Comparison of ENCODE assay signal across 28 cellular contexts in the genomic region with DNA sequence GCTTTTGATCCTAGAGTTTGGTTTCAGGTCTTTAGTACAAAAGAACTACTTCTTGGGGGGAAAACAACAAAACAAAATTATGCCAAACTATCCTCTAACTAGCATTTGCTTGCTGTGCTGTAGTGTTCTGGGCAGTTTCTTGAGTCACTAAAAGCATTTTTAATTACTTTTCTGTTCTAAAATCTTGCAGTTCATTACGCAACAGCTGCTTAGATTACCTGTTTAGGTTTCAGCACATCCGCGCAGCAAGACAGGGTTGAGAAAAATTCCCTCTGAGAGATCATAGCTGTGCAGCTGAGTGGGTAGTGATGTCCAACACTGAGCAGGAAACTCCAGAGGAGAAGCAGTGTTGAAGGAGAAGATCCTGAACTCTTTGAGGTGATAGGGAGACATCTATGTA. TPM values are rescaled to one million over a fixed set of nuclear protein-coding genes. Genes with fewer than 3 reads are reported as not detected.
DNase-seq lines count a peak whose midpoint lies in the region; ATAC-seq and TF ChIP-seq lines count a peak whose summit lies in the region.
"Had no signal": no experiment of that assay in that cellular context is flagged by ENCODE, and none has a peak within 500 bp of the region (broad histone marks: within the 10 kb centered on the region; RNA-seq: fewer than 3 reads in every experiment).

No MANE protein-coding gene starts in this region.

- CTCF ChIA-PET in MCF 10A (lab: Yijun Ruan, JAX): interaction anchor here (1.2 kb wide), 1 partner anchor 18 kb away, joined by 5 read pairs; no protein-coding TSS in a partner anchor

- no peaks in the 10 kb centered on the region for H3K9me3 Mint-ChIP-seq in MCF 10A (ENCODE audit: unreplicated experiment)

- H3K4me3 Mint-ChIP-seq in MCF 10A (ENCODE audit: unreplicated experiment): no peak overlapping the region
- H3K4me3 Mint-ChIP-seq: CD4-positive, CD25-positive, alpha-beta regulatory T cell had no signal

- POLR2A ChIA-PET in MCF 10A (lab: Yijun Ruan, JAX): no interaction called here

- H3K4me1 Mint-ChIP-seq in MCF 10A (ENCODE audit: insufficient read depth, unreplicated experiment): peaks cover 12% of the 10 kb centered on the region
- H3K4me1 Mint-ChIP-seq: CD4-positive, CD25-positive, alpha-beta regulatory T cell had no signal

- H3K36me3 Mint-ChIP-seq in MCF 10A (ENCODE audit: insufficient read depth, unreplicated experiment): no peaks in the 10 kb centered on the region
- H3K36me3 Mint-ChIP-seq: CD4-positive, CD25-positive, alpha-beta regulatory T cell had no signal

- H3K4me3 ChIP-seq in breast epithelium: no peak overlapping the region
- no peak overlapping the region for H3K4me3 ChIP-seq in choroid plexus epithelial cell (ENCODE audit: low read depth, low read length)
- no peak overlapping the region for H3K4me3 ChIP-seq in skeletal muscle satellite cell (ENCODE audit: low read length)
- H3K4me3 ChIP-seq: BLaER1, GM12878, Peyer's patch, SK-N-MC had no signal

- TF ChIP-seq EP300 in Ishikawa (IDR thresholded peaks at IDR 0.05; ENCODE audit: borderline replicate concordance): no peak

- H3K9me3 ChIP-seq in breast epithelium (no peaks in the 10 kb centered on the region), skeletal muscle satellite cell (replicated peaks; ENCODE audit: low read length) (no peaks in the 10 kb centered on the region)
- H3K9me3 ChIP-seq: BLaER1, Peyer's patch had no signal

- H3K27ac ChIP-seq in breast epithelium: no peak overlapping the region
- H3K27ac ChIP-seq: BLaER1, Peyer's patch, SK-N-MC had no signal

- peak overlapping the region; percentile 12 for H3K9ac ChIP-seq in skeletal muscle satellite cell (ENCODE audit: low read depth, low read length)
- H3K9ac ChIP-seq: BLaER1 had no signal

- DNase-seq in MCF 10A (ENCODE audit: unreplicated experiment) (peak; percentile 47), breast epithelium (ENCODE audit: low spot score in 2 of 2) (no peak), choroid plexus epithelial cell (ENCODE audit: low read depth) (peak; percentile 31), omental fat pad (ENCODE audit: low spot score) (no peak), NCI-H1048 (lab: John Stamatoyannopoulos, UW) (no peak)
- DNase-seq: 8988T; CD4-positive, CD25-positive, alpha-beta regulatory T cell; DMS 273 treated with DMSO at 0.1 percent for 48 hours; DMS79; EL; GDM1; KBM-7; MM.1S; NCI-H1417; NCI-H1694 treated with DMSO at 0.1 percent for 48 hours; NCI-H2081; NCI-H2227 treated with DMSO at 0.1 percent for 48 hours; NCI-H69; OCI-M1; Peyer's patch; SIG-M5 had no signal

- ATAC-seq in GM19035 (IDR thresholded peaks at IDR 0.05; ENCODE audit: unreplicated experiment): no peak
- no peak for ATAC-seq in omental fat pad (ENCODE audit: low FRiP score)
- ATAC-seq: GM12878 had no signal

- no peak for TF ChIP-seq CTCF in MCF 10A (IDR thresholded peaks at IDR 0.05; ENCODE audit: unreplicated experiment)
- TF ChIP-seq CTCF in breast epithelium (IDR thresholded peaks at IDR 0.05): no peak
- no peak for TF ChIP-seq CTCF in choroid plexus epithelial cell (conservative IDR thresholded peaks at IDR 0.05; ENCODE audit: low read depth, low read length)
- TF ChIP-seq CTCF in omental fat pad (IDR thresholded peaks at IDR 0.05): no peak

- TF ChIP-seq RAD21 in Ishikawa (IDR thresholded peaks at IDR 0.05; ENCODE audit: low read depth): no peak

- no peak overlapping the region for H3K27ac Mint-ChIP-seq in MCF 10A (ENCODE audit: low read depth, unreplicated experiment)
- H3K27ac Mint-ChIP-seq: CD4-positive, CD25-positive, alpha-beta regulatory T cell had no signal

- no peak for TF ChIP-seq POLR2A in breast epithelium (IDR thresholded peaks at IDR 0.05)

- intact Hi-C loops in MCF 10A (cut with micrococcal nuclease) (no loop called here), breast epithelium (cut with DNase I; ENCODE audit: low total_unique reads) (no loop called here)

- H3K27me3 ChIP-seq in breast epithelium: no peaks in the 10 kb centered on the region
- H3K27me3 ChIP-seq in skeletal muscle satellite cell (ENCODE audit: control insufficient read depth, insufficient read depth, low read length): no peaks in the 10 kb centered on the region
- H3K27me3 ChIP-seq: BLaER1, Peyer's patch had no signal

- no TSS peak for BruUV-seq in MCF 10A (replicated peaks; lab: Mats Ljungman, UMichigan)

- H3K36me3 ChIP-seq in breast epithelium (no peaks in the 10 kb centered on the region), skeletal muscle satellite cell (ENCODE audit: insufficient read depth, low read length) (no peaks in the 10 kb centered on the region)
- H3K36me3 ChIP-seq: BLaER1, Peyer's patch had no signal

- H3K4me1 ChIP-seq in breast epithelium: no peaks in the 10 kb centered on the region
- peaks cover 45% of the 10 kb centered on the region for H3K4me1 ChIP-seq in skeletal muscle satellite cell (ENCODE audit: control insufficient read depth, insufficient read depth, low read length)
- H3K4me1 ChIP-seq: BLaER1, Peyer's patch had no signal

- H3K4me2 ChIP-seq in skeletal muscle satellite cell (ENCODE audit: low read length): no peak overlapping the region
- H3K4me2 ChIP-seq: BLaER1 had no signal

- H3K27me3 Mint-ChIP-seq in MCF 10A (ENCODE audit: insufficient read depth, unreplicated experiment): no peaks in the 10 kb centered on the region

TF ChIP-seq in Ishikawa, 13 proteins besides CTCF, POLR2A, EP300 and RAD21:
- TF ChIP-seq, protein P1, sequence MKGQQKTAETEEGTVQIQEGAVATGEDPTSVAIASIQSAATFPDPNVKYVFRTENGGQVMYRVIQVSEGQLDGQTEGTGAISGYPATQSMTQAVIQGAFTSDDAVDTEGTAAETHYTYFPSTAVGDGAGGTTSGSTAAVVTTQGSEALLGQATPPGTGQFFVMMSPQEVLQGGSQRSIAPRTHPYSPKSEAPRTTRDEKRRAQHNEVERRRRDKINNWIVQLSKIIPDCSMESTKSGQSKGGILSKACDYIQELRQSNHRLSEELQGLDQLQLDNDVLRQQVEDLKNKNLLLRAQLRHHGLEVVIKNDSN (IDR thresholded peaks at IDR 0.05): no peak
- TF ChIP-seq TAF1 (IDR thresholded peaks at IDR 0.05; ENCODE audit: low read depth) (no peak), CREB1 (IDR thresholded peaks at IDR 0.05; ENCODE audit: low read depth) (no peak), CEBPB (IDR thresholded peaks at IDR 0.05) (peak; percentile 82), TEAD4 (IDR thresholded peaks at IDR 0.05) (no peak)
- TF ChIP-seq, protein P2, sequence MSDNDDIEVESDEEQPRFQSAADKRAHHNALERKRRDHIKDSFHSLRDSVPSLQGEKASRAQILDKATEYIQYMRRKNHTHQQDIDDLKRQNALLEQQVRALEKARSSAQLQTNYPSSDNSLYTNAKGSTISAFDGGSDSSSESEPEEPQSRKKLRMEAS (IDR thresholded peaks at IDR 0.05): no peak

RNA-seq across cellular contexts. Expression of a gene that starts 9.0 kb away (rescaled TPM):
- total RNA-seq in MCF 10A (2022) (0.64 and 1.1 TPM in 2 replicates), breast epithelium (not detected), omental fat pad (10 to 100 TPM in 1 of 4 donors, 1 to 10 TPM in 1, not detected in 2; 1.9 to 11.0 TPM)
- total RNA-seq in skeletal muscle satellite cell (2012; rRNA removed): 12.2 and 13.2 TPM in 2 replicates
- total RNA-seq: CD4-positive, CD25-positive, alpha-beta regulatory T cell; GM12878; HT-29; Peyer's patch had no signal

Comparison
In these comparisons a context has a peak if more than half of its experiments do, and no peak if none do; other contexts are left out.
1. DNase-seq: peak in MCF 10A (single experiment) and choroid plexus epithelial cell (single experiment); none in breast epithelium (0 of 2), omental fat pad (single experiment) and NCI-H1048 (single experiment).